ENCODE assay signal across 15 cellular contexts in genomic region chr17:64090144-64090543, GRCh38.
"Had no signal": no experiment of that assay in that cellular context is flagged by ENCODE, and none has a peak within 500 bp of the region (broad histone marks: within the 10 kb centered on the region; RNA-seq: fewer than 3 reads in every experiment).

No MANE protein-coding gene starts in this region.

- DNase-seq: activated CD4-positive, alpha-beta T cell treated with anti-CD3 and anti-CD28 coated beads, Interleukin-2, amount 50 U/mL, for 48 hours; activated CD4-positive, CD25-positive, alpha-beta regulatory T cell; activated gamma-delta T cell; effector CD4-positive, alpha-beta T cell; left ventricle myocardium inferior; mesenchymal stem cell; ovary; SK-N-SH; stimulated activated CD4-positive, alpha-beta T cell treated with anti-CD3 and anti-CD28 coated beads, Interleukin-4, amount 100 ng/mL, for 24 hours; T-helper 17 cell; uterus had no signal

- H3K4me3 Mint-ChIP-seq: neural crest cell had no signal

- H3K9me3 ChIP-seq: left ventricle myocardium inferior, ovary, SK-N-SH, uterus had no signal

- H3K27me3 Mint-ChIP-seq: T-helper 17 cell had no signal

- H3K9me2 ChIP-seq: SK-N-SH had no signal

- H3K9me3 Mint-ChIP-seq: neural crest cell had no signal

- H3K4me3 ChIP-seq: cardiac muscle cell, coronary artery, left ventricle myocardium inferior, ovary, uterus had no signal

- H3K36me3 ChIP-seq: cardiac muscle cell, ovary, uterus had no signal

- ATAC-seq: T-helper 17 cell had no signal

- H3K4me2 ChIP-seq: SK-N-SH had no signal

- H3K27ac ChIP-seq: cardiac muscle cell, coronary artery, epithelial cell of prostate, left ventricle myocardium inferior, ovary, uterus had no signal

- H3K27ac Mint-ChIP-seq: T-helper 17 cell had no signal

- H3K4me1 ChIP-seq: uterus had no signal

- H3K9ac ChIP-seq: SK-N-SH had no signal

- H3K27me3 ChIP-seq: cardiac muscle cell, ovary, uterus had no signal
